12 cellular contexts compared by ENCODE assay signal in genomic region chr10:117164878-117165556, GRCh38. TPM values are rescaled to one million over a fixed set of nuclear protein-coding genes. Genes with fewer than 3 reads are reported as not detected.
DNase-seq lines count a peak whose midpoint lies in the region; ATAC-seq, FAIRE-seq and TF ChIP-seq lines count a peak whose summit lies in the region.
"Had no signal": no experiment of that assay in that cellular context is flagged by ENCODE, and none has a peak within 500 bp of the region (broad histone marks: within the 10 kb centered on the region; RNA-seq: fewer than 3 reads in every experiment).

No MANE protein-coding gene starts in this region.

- H3K9me3 ChIP-seq in kidney (ENCODE audit: control insufficient read depth in 1 of 2, low read length in 2 of 2): no peaks in the 10 kb centered on the region
- H3K9me3 ChIP-seq: testis had no signal

- H3K27ac Mint-ChIP-seq in activated naive CD4-positive, alpha-beta T cell treated with anti-CD3 and anti-CD28 coated beads, Interleukin-2, amount 10 ng/mL, durations not matched to agents 7 days and 5 days: peak overlapping the region; percentile 16
- no peak overlapping the region for H3K27ac Mint-ChIP-seq in activated naive CD4-positive, alpha-beta T cell treated with anti-CD3 and anti-CD28 coated beads for 36 hours
- H3K27ac Mint-ChIP-seq in activated T-helper 1 cell treated with anti-CD3 and anti-CD28 coated beads, Interleukin-12 subunit alpha, Interleukin-12 subunit beta, Interleukin-2, Interleukin-4 antibody, amounts not matched to agents 30 ng/mL and 10 ng/mL and 1 ng/mL, durations not matched to agents 14 hours and 24 hours and 36 hours: peak overlapping the region; percentile 31
- no peak overlapping the region for H3K27ac Mint-ChIP-seq in stimulated activated naive CD8-positive, alpha-beta T cell treated with anti-CD3 and anti-CD28 coated beads, Interleukin-15, amount 100 ng/mL, for 72 hours
- no peak overlapping the region for H3K27ac Mint-ChIP-seq in activated T-helper 2 cell treated with anti-CD3 and anti-CD28 coated beads, Interferon-gamma antibody, Interleukin-2, Interleukin-4, amounts not matched to agents 10 μg/mL and 5 μg/mL and 100 μg/mL, durations not matched to agents 14 hours and 24 hours and 36 hours

- H3K27ac ChIP-seq in kidney (ENCODE audit: low read depth in 2 of 2, low read length in 2 of 2): no peak overlapping the region
- H3K27ac ChIP-seq: testis had no signal

- CTCF ChIA-PET in activated naive CD4-positive, alpha-beta T cell treated with anti-CD3 and anti-CD28 coated beads, Interleukin-2, amount 10 ng/mL, durations not matched to agents 7 days and 5 days (lab: Charles Lee): interaction anchor here (1.0 to 2.0 kb wide), 4 partner anchors 10 to 369 kb away, joined by 3 to 10 read pairs (median 8); no protein-coding TSS in a partner anchor
- CTCF ChIA-PET in activated naive CD4-positive, alpha-beta T cell treated with anti-CD3 and anti-CD28 coated beads for 36 hours (lab: Charles Lee): interaction anchor here (0.6 to 6.0 kb wide), 6 partner anchors 10 to 375 kb away, joined by 3 to 34 read pairs (median 7); no protein-coding TSS in a partner anchor

- no peak for TF ChIP-seq CTCF in kidney (IDR thresholded peaks at IDR 0.05; ENCODE audit: borderline replicate concordance, extremely low read depth, insufficient read depth)

- ATAC-seq in stimulated activated naive CD8-positive, alpha-beta T cell treated with anti-CD3 and anti-CD28 coated beads, Interleukin-15, amount 100 ng/mL, for 72 hours: no peak
- ATAC-seq in HG02571 (IDR thresholded peaks at IDR 0.05; ENCODE audit: unreplicated experiment) (no peak), HG02678 (IDR thresholded peaks at IDR 0.05; ENCODE audit: unreplicated experiment) (no peak)

- peak overlapping the region; percentile 26 to 28 for H3K4me3 ChIP-seq in kidney (ENCODE audit: low read length in 2 of 2)

- H3K27me3 Mint-ChIP-seq in activated naive CD4-positive, alpha-beta T cell treated with anti-CD3 and anti-CD28 coated beads, Interleukin-2, amount 10 ng/mL, durations not matched to agents 7 days and 5 days: peaks cover 100% of the 10 kb centered on the region
- H3K27me3 Mint-ChIP-seq in activated naive CD4-positive, alpha-beta T cell treated with anti-CD3 and anti-CD28 coated beads for 36 hours (ENCODE audit: low read depth): peaks cover 80% of the 10 kb centered on the region
- peaks cover 80% of the 10 kb centered on the region for H3K27me3 Mint-ChIP-seq in activated T-helper 1 cell treated with anti-CD3 and anti-CD28 coated beads, Interleukin-12 subunit alpha, Interleukin-12 subunit beta, Interleukin-2, Interleukin-4 antibody, amounts not matched to agents 30 ng/mL and 10 ng/mL and 1 ng/mL, durations not matched to agents 14 hours and 24 hours and 36 hours (ENCODE audit: insufficient read depth)
- peaks cover 100% of the 10 kb centered on the region for H3K27me3 Mint-ChIP-seq in stimulated activated naive CD8-positive, alpha-beta T cell treated with anti-CD3 and anti-CD28 coated beads, Interleukin-15, amount 100 ng/mL, for 72 hours
- H3K27me3 Mint-ChIP-seq in activated T-helper 2 cell treated with anti-CD3 and anti-CD28 coated beads, Interferon-gamma antibody, Interleukin-2, Interleukin-4, amounts not matched to agents 10 μg/mL and 5 μg/mL and 100 μg/mL, durations not matched to agents 14 hours and 24 hours and 36 hours (ENCODE audit: low read depth): peaks cover 80% of the 10 kb centered on the region

- intact Hi-C loops in activated naive CD4-positive, alpha-beta T cell treated with anti-CD3 and anti-CD28 coated beads for 36 hours (cut with micrococcal nuclease): loop anchor here (10.0 kb wide), 1 partner anchor 380 kb away; the partner anchor contains the start of gene EMX2
- intact Hi-C loops in activated T-helper 1 cell treated with anti-CD3 and anti-CD28 coated beads, Interleukin-12 subunit alpha, Interleukin-12 subunit beta, Interleukin-2, Interleukin-4 antibody, amounts not matched to agents 30 ng/mL and 10 ng/mL and 1 ng/mL, durations not matched to agents 14 hours and 24 hours and 36 hours (cut with micrococcal nuclease): loop anchor here (1.0 to 10.0 kb wide), 3 partner anchors 32 to 1080 kb away; no protein-coding TSS in a partner anchor
- intact Hi-C loops in kidney (cut with DNase I): no loop called here
- intact Hi-C loops in activated T-helper 2 cell treated with anti-CD3 and anti-CD28 coated beads, Interferon-gamma antibody, Interleukin-2, Interleukin-4, amounts not matched to agents 10 μg/mL and 5 μg/mL and 100 μg/mL, durations not matched to agents 14 hours and 24 hours and 36 hours (cut with micrococcal nuclease): loop anchor here (1.0 to 10.0 kb wide), 5 partner anchors 32 to 1080 kb away; partner anchors contain the start of gene ENO4

- no peaks in the 10 kb centered on the region for H3K36me3 Mint-ChIP-seq in activated naive CD4-positive, alpha-beta T cell treated with anti-CD3 and anti-CD28 coated beads, Interleukin-2, amount 10 ng/mL, durations not matched to agents 7 days and 5 days
- no peaks in the 10 kb centered on the region for H3K36me3 Mint-ChIP-seq in activated naive CD4-positive, alpha-beta T cell treated with anti-CD3 and anti-CD28 coated beads for 36 hours (ENCODE audit: low read depth)
- H3K36me3 Mint-ChIP-seq in activated T-helper 1 cell treated with anti-CD3 and anti-CD28 coated beads, Interleukin-12 subunit alpha, Interleukin-12 subunit beta, Interleukin-2, Interleukin-4 antibody, amounts not matched to agents 30 ng/mL and 10 ng/mL and 1 ng/mL, durations not matched to agents 14 hours and 24 hours and 36 hours (ENCODE audit: low read depth): peaks cover 5% of the 10 kb centered on the region
- no peaks in the 10 kb centered on the region for H3K36me3 Mint-ChIP-seq in activated T-helper 2 cell treated with anti-CD3 and anti-CD28 coated beads, Interferon-gamma antibody, Interleukin-2, Interleukin-4, amounts not matched to agents 10 μg/mL and 5 μg/mL and 100 μg/mL, durations not matched to agents 14 hours and 24 hours and 36 hours (ENCODE audit: low read depth)

- peaks cover 15% of the 10 kb centered on the region for H3K4me1 Mint-ChIP-seq in activated naive CD4-positive, alpha-beta T cell treated with anti-CD3 and anti-CD28 coated beads, Interleukin-2, amount 10 ng/mL, durations not matched to agents 7 days and 5 days
- H3K4me1 Mint-ChIP-seq in activated naive CD4-positive, alpha-beta T cell treated with anti-CD3 and anti-CD28 coated beads for 36 hours (ENCODE audit: low read depth): peaks cover 51% of the 10 kb centered on the region
- peaks cover 14% of the 10 kb centered on the region for H3K4me1 Mint-ChIP-seq in activated T-helper 1 cell treated with anti-CD3 and anti-CD28 coated beads, Interleukin-12 subunit alpha, Interleukin-12 subunit beta, Interleukin-2, Interleukin-4 antibody, amounts not matched to agents 30 ng/mL and 10 ng/mL and 1 ng/mL, durations not matched to agents 14 hours and 24 hours and 36 hours (ENCODE audit: low read depth)
- peaks cover 80% of the 10 kb centered on the region for H3K4me1 Mint-ChIP-seq in stimulated activated naive CD8-positive, alpha-beta T cell treated with anti-CD3 and anti-CD28 coated beads, Interleukin-15, amount 100 ng/mL, for 72 hours
- peaks cover 5% of the 10 kb centered on the region for H3K4me1 Mint-ChIP-seq in activated T-helper 2 cell treated with anti-CD3 and anti-CD28 coated beads, Interferon-gamma antibody, Interleukin-2, Interleukin-4, amounts not matched to agents 10 μg/mL and 5 μg/mL and 100 μg/mL, durations not matched to agents 14 hours and 24 hours and 36 hours (ENCODE audit: low read depth)

- H3K9me3 Mint-ChIP-seq in activated naive CD4-positive, alpha-beta T cell treated with anti-CD3 and anti-CD28 coated beads, Interleukin-2, amount 10 ng/mL, durations not matched to agents 7 days and 5 days: no peaks in the 10 kb centered on the region
- H3K9me3 Mint-ChIP-seq in activated naive CD4-positive, alpha-beta T cell treated with anti-CD3 and anti-CD28 coated beads for 36 hours: no peaks in the 10 kb centered on the region
- H3K9me3 Mint-ChIP-seq in activated T-helper 1 cell treated with anti-CD3 and anti-CD28 coated beads, Interleukin-12 subunit alpha, Interleukin-12 subunit beta, Interleukin-2, Interleukin-4 antibody, amounts not matched to agents 30 ng/mL and 10 ng/mL and 1 ng/mL, durations not matched to agents 14 hours and 24 hours and 36 hours: no peaks in the 10 kb centered on the region
- H3K9me3 Mint-ChIP-seq in stimulated activated naive CD8-positive, alpha-beta T cell treated with anti-CD3 and anti-CD28 coated beads, Interleukin-15, amount 100 ng/mL, for 72 hours: no peaks in the 10 kb centered on the region
- H3K9me3 Mint-ChIP-seq in activated T-helper 2 cell treated with anti-CD3 and anti-CD28 coated beads, Interferon-gamma antibody, Interleukin-2, Interleukin-4, amounts not matched to agents 10 μg/mL and 5 μg/mL and 100 μg/mL, durations not matched to agents 14 hours and 24 hours and 36 hours: no peaks in the 10 kb centered on the region

- no peak overlapping the region for H3K9ac ChIP-seq in kidney (ENCODE audit: low read length in 2 of 2)

- no peak for DNase-seq in activated naive CD4-positive, alpha-beta T cell treated with anti-CD3 and anti-CD28 coated beads, Interleukin-2, amount 10 ng/mL, durations not matched to agents 7 days and 5 days
- no peak for DNase-seq in activated naive CD4-positive, alpha-beta T cell treated with anti-CD3 and anti-CD28 coated beads for 36 hours
- no peak for DNase-seq in activated T-helper 1 cell treated with anti-CD3 and anti-CD28 coated beads, Interleukin-12 subunit alpha, Interleukin-12 subunit beta, Interleukin-2, Interleukin-4 antibody, amounts not matched to agents 30 ng/mL and 10 ng/mL and 1 ng/mL, durations not matched to agents 14 hours and 24 hours and 36 hours (ENCODE audit: low spot score)
- DNase-seq in kidney: no peak
- DNase-seq in stimulated activated naive CD8-positive, alpha-beta T cell treated with anti-CD3 and anti-CD28 coated beads, Interleukin-15, amount 100 ng/mL, for 72 hours: no peak
- no peak for DNase-seq in activated T-helper 2 cell treated with anti-CD3 and anti-CD28 coated beads, Interferon-gamma antibody, Interleukin-2, Interleukin-4, amounts not matched to agents 10 μg/mL and 5 μg/mL and 100 μg/mL, durations not matched to agents 14 hours and 24 hours and 36 hours (ENCODE audit: low spot score)
- DNase-seq: AML-193 had no signal

- no peaks in the 10 kb centered on the region for H3K36me3 ChIP-seq in kidney (ENCODE audit: control insufficient read depth in 1 of 2, insufficient read depth in 2 of 2, low read length in 2 of 2)

- FAIRE-seq in kidney (lab: Jason Lieb, UNC): no peak

- H3K4me3 Mint-ChIP-seq in activated naive CD4-positive, alpha-beta T cell treated with anti-CD3 and anti-CD28 coated beads, Interleukin-2, amount 10 ng/mL, durations not matched to agents 7 days and 5 days: no peak overlapping the region
- no peak overlapping the region for H3K4me3 Mint-ChIP-seq in activated naive CD4-positive, alpha-beta T cell treated with anti-CD3 and anti-CD28 coated beads for 36 hours
- no peak overlapping the region for H3K4me3 Mint-ChIP-seq in activated T-helper 1 cell treated with anti-CD3 and anti-CD28 coated beads, Interleukin-12 subunit alpha, Interleukin-12 subunit beta, Interleukin-2, Interleukin-4 antibody, amounts not matched to agents 30 ng/mL and 10 ng/mL and 1 ng/mL, durations not matched to agents 14 hours and 24 hours and 36 hours
- H3K4me3 Mint-ChIP-seq in stimulated activated naive CD8-positive, alpha-beta T cell treated with anti-CD3 and anti-CD28 coated beads, Interleukin-15, amount 100 ng/mL, for 72 hours: peak overlapping the region; percentile 10 to 24
- no peak overlapping the region for H3K4me3 Mint-ChIP-seq in activated T-helper 2 cell treated with anti-CD3 and anti-CD28 coated beads, Interferon-gamma antibody, Interleukin-2, Interleukin-4, amounts not matched to agents 10 μg/mL and 5 μg/mL and 100 μg/mL, durations not matched to agents 14 hours and 24 hours and 36 hours (ENCODE audit: low read depth)

- H3K4me1 ChIP-seq in kidney (ENCODE audit: control insufficient read depth in 1 of 2, insufficient read depth in 1 of 2, low read depth in 1 of 2, low read length in 2 of 2): peaks cover 0 to 19% of the 10 kb centered on the region in 2 donors

RNA-seq across cellular contexts. Expression of gene VAX1, which starts 26.9 kb away (rescaled TPM):
- total RNA-seq in activated naive CD4-positive, alpha-beta T cell treated with anti-CD3 and anti-CD28 coated beads for 36 hours: not detected
- total RNA-seq in activated T-helper 1 cell treated with anti-CD3 and anti-CD28 coated beads, Interleukin-12 subunit alpha, Interleukin-12 subunit beta, Interleukin-2, Interleukin-4 antibody, amounts not matched to agents 30 ng/mL and 10 ng/mL and 1 ng/mL, durations not matched to agents 14 hours and 24 hours and 36 hours: not detected in 2 replicates
- total RNA-seq in kidney: not detected
- polyA plus RNA-seq in kidney (ENCODE audit: insufficient read depth, low read depth, low replicate concordance): not detected
- total RNA-seq in activated T-helper 2 cell treated with anti-CD3 and anti-CD28 coated beads, Interferon-gamma antibody, Interleukin-2, Interleukin-4, amounts not matched to agents 10 μg/mL and 5 μg/mL and 100 μg/mL, durations not matched to agents 14 hours and 24 hours and 36 hours: not detected in 2 replicates
- total RNA-seq: cardiac septum, mucosa of gallbladder had no signal

RNA-seq across cellular contexts. Expression of gene KCNK18, which starts 32.3 kb away (rescaled TPM):
- total RNA-seq in activated naive CD4-positive, alpha-beta T cell treated with anti-CD3 and anti-CD28 coated beads for 36 hours: not detected
- total RNA-seq in activated T-helper 1 cell treated with anti-CD3 and anti-CD28 coated beads, Interleukin-12 subunit alpha, Interleukin-12 subunit beta, Interleukin-2, Interleukin-4 antibody, amounts not matched to agents 30 ng/mL and 10 ng/mL and 1 ng/mL, durations not matched to agents 14 hours and 24 hours and 36 hours: not detected in 2 replicates
- not detected for total RNA-seq in kidney
- not detected for polyA plus RNA-seq in kidney (ENCODE audit: insufficient read depth, low read depth, low replicate concordance)
- not detected in 2 replicates for total RNA-seq in activated T-helper 2 cell treated with anti-CD3 and anti-CD28 coated beads, Interferon-gamma antibody, Interleukin-2, Interleukin-4, amounts not matched to agents 10 μg/mL and 5 μg/mL and 100 μg/mL, durations not matched to agents 14 hours and 24 hours and 36 hours
- total RNA-seq: cardiac septum, mucosa of gallbladder, testis had no signal

Comparison
In these comparisons a context has a peak if more than half of its experiments do, and no peak if none do; other contexts are left out.
1. H3K27ac Mint-ChIP-seq: peak in activated naive CD4-positive, alpha-beta T cell treated with anti-CD3 and anti-CD28 coated beads, Interleukin-2, amount 10 ng/mL, durations not matched to agents 7 days and 5 days (single experiment) and activated T-helper 1 cell treated with anti-CD3 and anti-CD28 coated beads, Interleukin-12 subunit alpha, Interleukin-12 subunit beta, Interleukin-2, Interleukin-4 antibody, amounts not matched to agents 30 ng/mL and 10 ng/mL and 1 ng/mL, durations not matched to agents 14 hours and 24 hours and 36 hours (single experiment); none in activated naive CD4-positive, alpha-beta T cell treated with anti-CD3 and anti-CD28 coated beads for 36 hours (single experiment), stimulated activated naive CD8-positive, alpha-beta T cell treated with anti-CD3 and anti-CD28 coated beads, Interleukin-15, amount 100 ng/mL, for 72 hours (0 of 2) and activated T-helper 2 cell treated with anti-CD3 and anti-CD28 coated beads, Interferon-gamma antibody, Interleukin-2, Interleukin-4, amounts not matched to agents 10 μg/mL and 5 μg/mL and 100 μg/mL, durations not matched to agents 14 hours and 24 hours and 36 hours (single experiment).
2. H3K4me3 Mint-ChIP-seq: peak in stimulated activated naive CD8-positive, alpha-beta T cell treated with anti-CD3 and anti-CD28 coated beads, Interleukin-15, amount 100 ng/mL, for 72 hours (2 of 2); none in activated naive CD4-positive, alpha-beta T cell treated with anti-CD3 and anti-CD28 coated beads, Interleukin-2, amount 10 ng/mL, durations not matched to agents 7 days and 5 days (single experiment), activated naive CD4-positive, alpha-beta T cell treated with anti-CD3 and anti-CD28 coated beads for 36 hours (single experiment), activated T-helper 1 cell treated with anti-CD3 and anti-CD28 coated beads, Interleukin-12 subunit alpha, Interleukin-12 subunit beta, Interleukin-2, Interleukin-4 antibody, amounts not matched to agents 30 ng/mL and 10 ng/mL and 1 ng/mL, durations not matched to agents 14 hours and 24 hours and 36 hours (single experiment) and activated T-helper 2 cell treated with anti-CD3 and anti-CD28 coated beads, Interferon-gamma antibody, Interleukin-2, Interleukin-4, amounts not matched to agents 10 μg/mL and 5 μg/mL and 100 μg/mL, durations not matched to agents 14 hours and 24 hours and 36 hours (single experiment).